23 cellular contexts compared by ENCODE assay signal in the genomic region with DNA sequence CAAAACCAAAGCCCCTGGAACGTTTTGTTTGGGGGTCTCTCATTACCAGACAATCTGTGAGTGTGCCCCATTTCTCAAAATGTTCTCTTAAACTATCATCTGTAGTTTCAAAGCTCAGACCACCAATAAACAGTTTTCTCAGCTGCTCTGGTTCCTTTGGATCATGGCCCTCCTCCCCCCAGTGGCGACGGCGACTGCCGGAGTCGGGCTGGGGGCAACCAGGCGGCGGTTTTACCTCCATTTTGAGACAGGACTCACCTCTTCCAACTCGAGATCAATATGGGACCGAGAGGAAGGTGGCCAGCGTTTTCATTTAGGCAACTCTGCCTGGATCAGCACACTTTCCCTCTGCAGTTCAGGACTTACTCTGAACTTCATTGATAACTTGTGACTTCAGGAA.
"Had no signal": no experiment of that assay in that cellular context is flagged by ENCODE, and none has a peak within 500 bp of the region (broad histone marks: within the 10 kb centered on the region; RNA-seq: fewer than 3 reads in every experiment).

No MANE protein-coding gene starts in this region.

- H3K27me3 ChIP-seq: colonic mucosa, esophagus squamous epithelium, foreskin keratinocyte, gastrocnemius medialis, gastroesophageal sphincter, heart left ventricle, heart right ventricle had no signal

- H3K4me3 Mint-ChIP-seq: dendritic cell treated with granulocyte-macrophage colony-stimulating factor and Interleukin-4, amounts not matched to agents 40 ng/mL and 50 ng/mL, for 4 days; effector memory CD8-positive, alpha-beta T cell had no signal

- H3K9me3 Mint-ChIP-seq: dendritic cell treated with granulocyte-macrophage colony-stimulating factor and Interleukin-4, amounts not matched to agents 40 ng/mL and 50 ng/mL, for 4 days; effector memory CD8-positive, alpha-beta T cell had no signal

- H3K27me3 Mint-ChIP-seq: dendritic cell treated with granulocyte-macrophage colony-stimulating factor and Interleukin-4, amounts not matched to agents 40 ng/mL and 50 ng/mL, for 4 days had no signal

- H3K9me3 ChIP-seq: colonic mucosa, esophagus muscularis mucosa, esophagus squamous epithelium, gastrocnemius medialis, gastroesophageal sphincter, heart left ventricle, heart right ventricle had no signal

- H3K4me1 ChIP-seq: colonic mucosa, foreskin keratinocyte, gastrocnemius medialis, gastroesophageal sphincter had no signal

- H3K27ac ChIP-seq: colonic mucosa, coronary artery, dorsolateral prefrontal cortex, epithelial cell of prostate, esophagus muscularis mucosa, esophagus squamous epithelium, foreskin keratinocyte, gastrocnemius medialis, gastroesophageal sphincter had no signal

- H3K27ac Mint-ChIP-seq: dendritic cell treated with granulocyte-macrophage colony-stimulating factor and Interleukin-4, amounts not matched to agents 40 ng/mL and 50 ng/mL, for 4 days; effector memory CD8-positive, alpha-beta T cell had no signal

- H3K4me3 ChIP-seq: colonic mucosa, coronary artery, dorsolateral prefrontal cortex, esophagus muscularis mucosa, esophagus squamous epithelium, gastrocnemius medialis, gastroesophageal sphincter, heart left ventricle, heart right ventricle had no signal

- DNase-seq: colonic mucosa; cortex of kidney; dermis blood vessel endothelial cell; dorsolateral prefrontal cortex; effector CD4-positive, alpha-beta T cell; effector CD8-positive, alpha-beta T cell; effector memory CD4-positive, alpha-beta T cell; effector memory CD8-positive, alpha-beta T cell; erythroblast; esophagus squamous epithelium; foreskin fibroblast; foreskin keratinocyte; foreskin melanocyte; gastrocnemius medialis; glutamatergic neuron; head of caudate nucleus; heart left ventricle; heart right ventricle had no signal

- H3K36me3 ChIP-seq: colonic mucosa, esophagus muscularis mucosa, esophagus squamous epithelium, gastrocnemius medialis, gastroesophageal sphincter, heart left ventricle, heart right ventricle had no signal
